In the genomic region with DNA sequence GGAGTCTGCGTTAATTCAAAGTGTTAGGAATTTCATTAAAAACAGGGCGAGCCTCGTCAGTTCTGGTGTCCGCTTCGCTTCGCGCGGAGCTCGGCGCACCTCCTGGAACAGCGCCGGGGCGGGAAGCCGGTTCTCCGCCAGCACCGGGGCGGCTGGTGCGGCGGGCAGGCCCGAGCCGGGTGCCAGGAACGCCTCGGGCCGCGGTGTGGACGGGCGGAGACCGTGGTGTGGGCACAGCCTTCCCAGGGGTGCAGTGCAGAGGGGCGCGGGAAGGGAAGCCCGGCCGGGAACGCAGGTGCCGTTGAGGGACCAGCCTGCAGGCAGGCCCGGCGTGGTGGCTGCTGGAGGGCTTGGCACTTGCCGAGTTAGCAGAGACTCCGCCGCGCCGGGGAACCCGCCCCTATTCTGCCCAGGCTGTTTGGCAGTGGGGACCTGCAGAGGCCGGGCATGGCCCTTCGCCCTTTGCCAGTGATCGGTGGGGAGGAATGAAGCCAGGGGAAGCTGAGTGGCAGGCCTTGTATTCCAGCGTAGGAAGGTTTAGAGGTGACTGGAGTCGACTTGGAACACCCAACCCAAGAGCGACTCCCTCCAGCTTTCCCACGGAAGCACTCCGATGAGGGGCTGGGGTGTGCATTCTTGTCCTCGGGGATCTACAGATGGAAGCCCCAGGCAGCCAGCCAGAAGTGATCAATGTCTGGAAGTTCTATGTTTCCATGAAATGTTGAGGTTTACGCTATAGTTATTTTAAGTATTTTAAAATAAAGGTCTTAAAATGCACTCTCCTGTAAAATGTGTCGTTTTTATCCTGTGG, we compare ENCODE assay signal across 8 cellular contexts. TPM values are rescaled to one million over a fixed set of nuclear protein-coding genes. Genes with fewer than 3 reads are reported as not detected.
DNase-seq lines count a peak whose midpoint lies in the region; ATAC-seq, FAIRE-seq and TF ChIP-seq lines count a peak whose summit lies in the region.

No MANE protein-coding gene starts in this region.

- POLR2A ChIA-PET in CD8-positive, alpha-beta T cell (lab: Charles Lee), result interaction anchor here (1.0 to 2.7 kb wide), 3 partner anchors 10 to 179 kb away, joined by 3 to 10 read pairs (median 4); a partner anchor contains a TSS

- CTCF ChIA-PET in CD8-positive, alpha-beta T cell (lab: Charles Lee), result interaction anchor here (1.5 kb wide), 1 partner anchor 72 kb away, joined by 5 read pairs; no protein-coding TSS in a partner anchor

- FAIRE-seq in HTR-8/SVneo (lab: Jason Lieb, UNC), result no peak

- peak overlapping the region; percentile 94 for H3K27ac Mint-ChIP-seq in CD8-positive, alpha-beta T cell
- H3K27ac Mint-ChIP-seq in dendritic cell treated with granulocyte-macrophage colony-stimulating factor and Interleukin-4, amounts not matched to agents 40 ng/mL and 50 ng/mL, for 4 days, result peak overlapping the region; percentile 93
- peak overlapping the region; percentile 94 for H3K27ac Mint-ChIP-seq in memory B cell

- H3K36me3 Mint-ChIP-seq in CD8-positive, alpha-beta T cell, result peaks cover 6% of the 10 kb centered on the region
- H3K36me3 Mint-ChIP-seq in dendritic cell treated with granulocyte-macrophage colony-stimulating factor and Interleukin-4, amounts not matched to agents 40 ng/mL and 50 ng/mL, for 4 days (ENCODE audit: low read depth), result peaks cover 17% of the 10 kb centered on the region
- no peaks in the 10 kb centered on the region for H3K36me3 Mint-ChIP-seq in memory B cell

- H3K9me3 Mint-ChIP-seq in CD8-positive, alpha-beta T cell, result no peaks in the 10 kb centered on the region
- no peaks in the 10 kb centered on the region for H3K9me3 Mint-ChIP-seq in dendritic cell treated with granulocyte-macrophage colony-stimulating factor and Interleukin-4, amounts not matched to agents 40 ng/mL and 50 ng/mL, for 4 days
- no peaks in the 10 kb centered on the region for H3K9me3 Mint-ChIP-seq in memory B cell

- H3K4me1 Mint-ChIP-seq in CD8-positive, alpha-beta T cell (ENCODE audit: low read depth), result peaks cover 33% of the 10 kb centered on the region
- H3K4me1 Mint-ChIP-seq in dendritic cell treated with granulocyte-macrophage colony-stimulating factor and Interleukin-4, amounts not matched to agents 40 ng/mL and 50 ng/mL, for 4 days (ENCODE audit: low read depth), result peaks cover 41% of the 10 kb centered on the region
- H3K4me1 Mint-ChIP-seq in memory B cell, result peaks cover 21% of the 10 kb centered on the region

- H3K27ac ChIP-seq in CD8-positive, alpha-beta T cell (ENCODE audit: low read depth, low read length), result peak overlapping the region; percentile 55

- intact Hi-C loops in CD8-positive, alpha-beta T cell (cut with DNase I, micrococcal nuclease), result loop anchor here in 1 of 2 experiments (1.0 to 2.0 kb wide), 2 partner anchors 112 to 180 kb away; a partner anchor contains a TSS
- intact Hi-C loops in dendritic cell treated with granulocyte-macrophage colony-stimulating factor and Interleukin-4, amounts not matched to agents 40 ng/mL and 50 ng/mL, for 4 days (cut with micrococcal nuclease), result loop anchor here (5.0 to 10.0 kb wide), 2 partner anchors 112 to 504 kb away; a partner anchor contains a TSS

- H3K4me3 ChIP-seq in CD8-positive, alpha-beta T cell (ENCODE audit: low read depth, low read length), result peak overlapping the region; percentile 73

- H3K27me3 ChIP-seq in CD8-positive, alpha-beta T cell (ENCODE audit: insufficient read depth, low read length), result no peaks in the 10 kb centered on the region

- TF ChIP-seq CTCF in CD8-positive, alpha-beta T cell (IDR thresholded peaks at IDR 0.05), result no peak

- H3K4me3 Mint-ChIP-seq in CD8-positive, alpha-beta T cell, result peak overlapping the region; percentile 84
- H3K4me3 Mint-ChIP-seq in dendritic cell treated with granulocyte-macrophage colony-stimulating factor and Interleukin-4, amounts not matched to agents 40 ng/mL and 50 ng/mL, for 4 days, result peak overlapping the region; percentile 90
- peak overlapping the region; percentile 81 for H3K4me3 Mint-ChIP-seq in memory B cell

- no peaks in the 10 kb centered on the region for H3K36me3 ChIP-seq in CD8-positive, alpha-beta T cell (ENCODE audit: insufficient read depth, low read length)

- no peaks in the 10 kb centered on the region for H3K9me3 ChIP-seq in CD8-positive, alpha-beta T cell (ENCODE audit: low read length)

- H3K27me3 Mint-ChIP-seq in CD8-positive, alpha-beta T cell (ENCODE audit: low read depth), result no peaks in the 10 kb centered on the region
- peaks cover 5% of the 10 kb centered on the region for H3K27me3 Mint-ChIP-seq in dendritic cell treated with granulocyte-macrophage colony-stimulating factor and Interleukin-4, amounts not matched to agents 40 ng/mL and 50 ng/mL, for 4 days
- no peaks in the 10 kb centered on the region for H3K27me3 Mint-ChIP-seq in memory B cell

- ATAC-seq in CD8-positive, alpha-beta T cell, result no peak
- ATAC-seq in HG03442 (IDR thresholded peaks at IDR 0.05; ENCODE audit: unreplicated experiment), result peak; percentile 0
- no peak for ATAC-seq in memory B cell (ENCODE audit: low read depth)

- peak in 6 of 7 experiments; percentile 7 to 69 (median 38) for DNase-seq in CD8-positive, alpha-beta T cell
- peak; percentile 34 to 38 for DNase-seq in activated CD4-positive, alpha-beta T cell treated with anti-CD3 and anti-CD28 coated beads for 4 hours
- DNase-seq in memory B cell (ENCODE audit: low spot score in 2 of 2) (no peak), NOMO-1 treated with DMSO at 0.1 percent for 48 hours (lab: John Stamatoyannopoulos, UW; ENCODE audit: unreplicated experiment) (no peak), HTR-8/SVneo (ENCODE audit: insufficient read length, low spot score) (no peak)
- peak; percentile 1 for DNase-seq in stimulated activated CD8-positive, alpha-beta memory T cell treated with anti-CD3 and anti-CD28 coated beads, Interleukin-12 subunit alpha, Interleukin-12 subunit beta, amount 100 ng/mL, for 24 hours (ENCODE audit: extremely low read depth)

- peaks cover 33% of the 10 kb centered on the region for H3K4me1 ChIP-seq in CD8-positive, alpha-beta T cell (ENCODE audit: insufficient read depth, low read length)

RNA-seq across cellular contexts. Expression of a gene that starts 0.9 kb away (rescaled TPM):
- 10 to 100 TPM; 57.2 to 61.0 TPM for total RNA-seq in CD8-positive, alpha-beta T cell

Comparison
In these comparisons a context has a peak if more than half of its experiments do, and no peak if none do; other contexts are left out.
1. DNase-seq: peak in CD8-positive, alpha-beta T cell (6 of 7), activated CD4-positive, alpha-beta T cell treated with anti-CD3 and anti-CD28 coated beads for 4 hours (2 of 2) and stimulated activated CD8-positive, alpha-beta memory T cell treated with anti-CD3 and anti-CD28 coated beads, Interleukin-12 subunit alpha, Interleukin-12 subunit beta, amount 100 ng/mL, for 24 hours (single experiment); none in memory B cell (0 of 2), NOMO-1 treated with DMSO at 0.1 percent for 48 hours (single experiment) and HTR-8/SVneo (single experiment).
2. Peak in every context shown above with its lines, with median percentiles within 50 percentile points of each other: H3K27ac Mint-ChIP-seq and H3K4me3 Mint-ChIP-seq.